In the genomic region with DNA sequence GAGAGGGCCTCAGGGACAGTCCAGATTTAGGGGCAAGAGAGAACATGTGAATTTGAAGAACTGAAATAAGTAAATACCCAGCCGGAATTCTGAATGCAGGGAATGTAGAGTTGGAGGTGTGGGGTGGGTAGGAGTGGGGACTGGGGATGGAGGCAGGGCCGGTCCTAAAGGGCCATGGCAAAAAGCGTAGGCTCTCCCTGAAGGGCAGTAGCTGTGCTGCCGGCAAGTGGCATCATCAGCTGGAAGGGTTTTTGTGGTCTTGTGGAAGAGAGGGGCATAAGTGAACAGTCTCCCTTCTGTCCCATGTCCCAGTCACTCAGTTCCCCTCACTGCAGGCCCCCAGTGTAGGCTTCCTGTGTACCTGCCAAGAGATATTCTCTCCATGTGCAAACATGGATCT, we compare ENCODE assay signal across 24 cellular contexts.
"Had no signal": no experiment of that assay in that cellular context is flagged by ENCODE, and none has a peak within 500 bp of the region (broad histone marks: within the 10 kb centered on the region; RNA-seq: fewer than 3 reads in every experiment).

No MANE protein-coding gene starts in this region.

- H3K4me3 Mint-ChIP-seq: activated CD4-positive, alpha-beta memory T cell treated with anti-CD3 and anti-CD28 coated beads, Interleukin-2, amount 10 ng/mL, durations not matched to agents 7 days and 5 days; activated CD4-positive, alpha-beta T cell treated with anti-CD3 and anti-CD28 coated beads for 36 hours; activated CD4-positive, alpha-beta T cell treated with anti-CD3 and anti-CD28 coated beads, Interleukin-2, amount 10 ng/mL, durations not matched to agents 24 days and 14 days; activated naive CD4-positive, alpha-beta T cell treated with anti-CD3 and anti-CD28 coated beads, Interleukin-2, amount 10 ng/mL, durations not matched to agents 7 days and 5 days; activated naive CD8-positive, alpha-beta T cell treated with anti-CD3 and anti-CD28 coated beads, Interleukin-2, amount 10 ng/mL, durations not matched to agents 7 days and 5 days; activated T-cell treated with anti-CD3 and anti-CD28 coated beads, Interleukin-2, amount 50 U/mL, for 24 hours; activated T-cell treated with anti-CD3 and anti-CD28 coated beads, Interleukin-2, amount 50 U/mL, for 72 hours; brain; central memory CD8-positive, alpha-beta T cell had no signal

- DNase-seq: activated CD4-positive, alpha-beta memory T cell treated with anti-CD3 and anti-CD28 coated beads, Interleukin-2, amount 10 ng/mL, durations not matched to agents 7 days and 5 days; activated CD4-positive, alpha-beta T cell treated with anti-CD3 and anti-CD28 coated beads for 36 hours; activated CD4-positive, alpha-beta T cell treated with anti-CD3 and anti-CD28 coated beads, Interleukin-2, amount 10 ng/mL, durations not matched to agents 24 days and 14 days; activated CD4-positive, CD25-positive, alpha-beta regulatory T cell; activated CD4-positive, CD25-positive, alpha-beta regulatory T cell treated with anti-CD3 and anti-CD28 coated beads, Interleukin-2, amount 50 U/mL, for 72 hours; activated gamma-delta T cell; activated naive CD4-positive, alpha-beta T cell; activated naive CD4-positive, alpha-beta T cell treated with anti-CD3 and anti-CD28 coated beads, Interleukin-2, amount 10 ng/mL, durations not matched to agents 7 days and 5 days; activated naive CD8-positive, alpha-beta T cell treated with anti-CD3 and anti-CD28 coated beads, Interleukin-2, amount 10 ng/mL, durations not matched to agents 7 days and 5 days; activated T-cell treated with anti-CD3 and anti-CD28 coated beads for 4 hours; activated T-cell treated with anti-CD3 and anti-CD28 coated beads, Interleukin-2, amount 50 U/mL, for 24 hours; activated T-cell treated with anti-CD3 and anti-CD28 coated beads, Interleukin-2, amount 50 U/mL, for 72 hours; effector CD8-positive, alpha-beta T cell; esophagus squamous epithelium; foreskin melanocyte; T-helper 2 cell had no signal

- H3K4me3 ChIP-seq: ascending aorta, breast epithelium, cardiac muscle cell, esophagus squamous epithelium, gastroesophageal sphincter had no signal

- H3K4me1 Mint-ChIP-seq: activated CD4-positive, alpha-beta memory T cell treated with anti-CD3 and anti-CD28 coated beads, Interleukin-2, amount 10 ng/mL, durations not matched to agents 7 days and 5 days; activated CD4-positive, alpha-beta T cell treated with anti-CD3 and anti-CD28 coated beads for 36 hours; activated CD4-positive, alpha-beta T cell treated with anti-CD3 and anti-CD28 coated beads, Interleukin-2, amount 10 ng/mL, durations not matched to agents 24 days and 14 days; activated naive CD4-positive, alpha-beta T cell treated with anti-CD3 and anti-CD28 coated beads, Interleukin-2, amount 10 ng/mL, durations not matched to agents 7 days and 5 days; activated naive CD8-positive, alpha-beta T cell treated with anti-CD3 and anti-CD28 coated beads, Interleukin-2, amount 10 ng/mL, durations not matched to agents 7 days and 5 days; brain; central memory CD8-positive, alpha-beta T cell had no signal

- ATAC-seq: activated CD4-positive, alpha-beta T cell treated with anti-CD3 and anti-CD28 coated beads for 36 hours; activated naive CD4-positive, alpha-beta T cell treated with anti-CD3 and anti-CD28 coated beads, Interleukin-2, amount 50 U/mL, for 72 hours; activated T-cell treated with anti-CD3 and anti-CD28 coated beads, Interleukin-2, amount 50 U/mL, for 72 hours; gastroesophageal sphincter had no signal

- H3K36me3 Mint-ChIP-seq: activated naive CD4-positive, alpha-beta T cell treated with anti-CD3 and anti-CD28 coated beads, Interleukin-2, amount 10 ng/mL, durations not matched to agents 7 days and 5 days; activated naive CD8-positive, alpha-beta T cell treated with anti-CD3 and anti-CD28 coated beads, Interleukin-2, amount 10 ng/mL, durations not matched to agents 7 days and 5 days; brain had no signal

- H3K27me3 ChIP-seq: ascending aorta, breast epithelium, cardiac muscle cell, gastroesophageal sphincter had no signal

- H3K9me3 Mint-ChIP-seq: activated CD4-positive, alpha-beta T cell treated with anti-CD3 and anti-CD28 coated beads, Interleukin-2, amount 10 ng/mL, durations not matched to agents 24 days and 14 days; activated T-cell treated with anti-CD3 and anti-CD28 coated beads, Interleukin-2, amount 50 U/mL, for 24 hours had no signal

- H3K9me3 ChIP-seq: ascending aorta had no signal

- H3K4me1 ChIP-seq: breast epithelium, esophagus squamous epithelium, gastroesophageal sphincter had no signal

- H3K27ac ChIP-seq: ascending aorta, breast epithelium, cardiac muscle cell, epithelial cell of prostate, esophagus squamous epithelium, gastroesophageal sphincter had no signal

- H3K36me3 ChIP-seq: ascending aorta, breast epithelium, cardiac muscle cell, esophagus squamous epithelium, gastroesophageal sphincter had no signal

- H3K27ac Mint-ChIP-seq: activated CD4-positive, alpha-beta memory T cell treated with anti-CD3 and anti-CD28 coated beads, Interleukin-2, amount 10 ng/mL, durations not matched to agents 7 days and 5 days; activated CD4-positive, alpha-beta T cell treated with anti-CD3 and anti-CD28 coated beads for 36 hours; activated CD4-positive, alpha-beta T cell treated with anti-CD3 and anti-CD28 coated beads, Interleukin-2, amount 10 ng/mL, durations not matched to agents 24 days and 14 days; activated naive CD4-positive, alpha-beta T cell treated with anti-CD3 and anti-CD28 coated beads, Interleukin-2, amount 10 ng/mL, durations not matched to agents 7 days and 5 days; activated naive CD4-positive, alpha-beta T cell treated with anti-CD3 and anti-CD28 coated beads, Interleukin-2, amount 50 U/mL, for 72 hours; activated naive CD8-positive, alpha-beta T cell treated with anti-CD3 and anti-CD28 coated beads, Interleukin-2, amount 10 ng/mL, durations not matched to agents 7 days and 5 days; activated T-cell treated with anti-CD3 and anti-CD28 coated beads, Interleukin-2, amount 50 U/mL, for 24 hours; activated T-cell treated with anti-CD3 and anti-CD28 coated beads, Interleukin-2, amount 50 U/mL, for 72 hours; brain had no signal
